Comparison of ENCODE assay signal across 27 cellular contexts in the genomic region with DNA sequence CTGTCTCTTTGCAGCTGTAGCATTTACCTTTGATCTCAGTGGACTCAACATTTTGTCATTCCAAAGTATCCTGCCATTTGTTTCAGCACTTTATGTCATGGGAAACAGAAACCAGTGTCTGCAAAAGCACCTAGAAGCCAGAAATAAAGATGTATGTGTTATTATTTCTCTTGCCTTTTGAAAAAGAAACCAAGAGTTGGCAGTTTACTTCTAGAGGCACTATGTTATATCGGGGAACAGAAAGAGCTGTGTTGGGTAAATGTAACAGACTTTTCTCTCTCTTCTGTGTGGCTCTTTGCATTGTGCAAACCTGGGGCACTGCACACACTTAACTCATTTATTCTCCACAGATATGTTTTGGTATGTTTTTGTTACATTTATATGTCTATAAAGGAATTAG.
"Had no signal": no experiment of that assay in that cellular context is flagged by ENCODE, and none has a peak within 500 bp of the region (broad histone marks: within the 10 kb centered on the region; RNA-seq: fewer than 3 reads in every experiment).

No MANE protein-coding gene starts in this region.

- DNase-seq: activated CD4-positive, alpha-beta memory T cell treated with anti-CD3 and anti-CD28 coated beads for 36 hours; activated CD4-positive, alpha-beta T cell treated with anti-CD3 and anti-CD28 coated beads for 36 hours; activated CD4-positive, alpha-beta T cell treated with anti-CD3 and anti-CD28 coated beads, Interleukin-2, amount 10 ng/mL, durations not matched to agents 24 days and 14 days; activated CD4-positive, CD25-positive, alpha-beta regulatory T cell; activated CD4-positive, CD25-positive, alpha-beta regulatory T cell treated with anti-CD3 and anti-CD28 coated beads, Interleukin-2, amount 50 U/mL, for 72 hours; activated CD8-positive, alpha-beta memory T cell treated with anti-CD3 and anti-CD28 coated beads, Interleukin-2, amount 50 U/mL, for 48 hours; activated CD8-positive, alpha-beta T cell treated with anti-CD3 and anti-CD28 coated beads, Interleukin-2, amount 10 ng/mL, durations not matched to agents 7 days and 5 days; activated gamma-delta T cell; activated naive CD4-positive, alpha-beta T cell; activated naive CD4-positive, alpha-beta T cell treated with anti-CD3 and anti-CD28 coated beads, Interleukin-2, amount 10 ng/mL, durations not matched to agents 7 days and 5 days; activated naive CD8-positive, alpha-beta T cell treated with anti-CD3 and anti-CD28 coated beads, Interleukin-2, amount 10 ng/mL, durations not matched to agents 7 days and 5 days; activated T-cell treated with anti-CD3 and anti-CD28 coated beads for 4 hours; activated T-cell treated with anti-CD3 and anti-CD28 coated beads, Interleukin-2, amount 50 U/mL, for 24 hours; activated T-cell treated with anti-CD3 and anti-CD28 coated beads, Interleukin-2, amount 50 U/mL, for 72 hours; brain microvascular endothelial cell; dorsolateral prefrontal cortex; effector CD4-positive, alpha-beta T cell; effector memory CD8-positive, alpha-beta T cell; erythroblast; foreskin melanocyte; T-helper 2 cell had no signal

- H3K4me3 ChIP-seq: ascending aorta, coronary artery, dorsolateral prefrontal cortex, esophagus muscularis mucosa, gastroesophageal sphincter had no signal

- H3K27ac ChIP-seq: ascending aorta, brain microvascular endothelial cell, coronary artery, dorsolateral prefrontal cortex, esophagus muscularis mucosa, gastroesophageal sphincter had no signal

- H3K9me3 ChIP-seq: ascending aorta, esophagus muscularis mucosa, gastroesophageal sphincter had no signal

- ATAC-seq: activated CD4-positive, alpha-beta T cell treated with anti-CD3 and anti-CD28 coated beads for 36 hours; activated CD8-positive, alpha-beta T cell treated with anti-CD3 and anti-CD28 coated beads, Interleukin-2, amount 10 ng/mL, durations not matched to agents 7 days and 5 days; activated naive CD4-positive, alpha-beta T cell treated with anti-CD3 and anti-CD28 coated beads, Interleukin-2, amount 50 U/mL, for 72 hours; activated T-cell treated with anti-CD3 and anti-CD28 coated beads, Interleukin-2, amount 50 U/mL, for 72 hours; effector memory CD8-positive, alpha-beta T cell; gastroesophageal sphincter had no signal

- H3K27me3 ChIP-seq: ascending aorta, brain microvascular endothelial cell, dorsolateral prefrontal cortex, esophagus muscularis mucosa, gastroesophageal sphincter had no signal

- FAIRE-seq: bronchial epithelial cell had no signal

- H3K4me1 ChIP-seq: ascending aorta, esophagus muscularis mucosa, gastroesophageal sphincter had no signal

- H3K36me3 ChIP-seq: brain microvascular endothelial cell had no signal
